16 cellular contexts compared by ENCODE assay signal in genomic region chr22:26564672-26565071, GRCh38. TPM values are rescaled to one million over a fixed set of nuclear protein-coding genes. Genes with fewer than 3 reads are reported as not detected.
DNase-seq lines count a peak whose midpoint lies in the region; ATAC-seq and TF ChIP-seq lines count a peak whose summit lies in the region.
"Had no signal": no experiment of that assay in that cellular context is flagged by ENCODE, and none has a peak within 500 bp of the region (broad histone marks: within the 10 kb centered on the region; RNA-seq: fewer than 3 reads in every experiment).

No MANE protein-coding gene starts in this region.

- H3K9me3 ChIP-seq in HEK293 (ENCODE audit: control insufficient read depth, insufficient read depth, low read depth, low read length) = no peaks in the 10 kb centered on the region
- no peaks in the 10 kb centered on the region for H3K9me3 ChIP-seq in OCI-LY1 (ENCODE audit: low read length)
- no peaks in the 10 kb centered on the region for H3K9me3 ChIP-seq in endodermal cell (ENCODE audit: control insufficient read depth, low read length)
- H3K9me3 ChIP-seq in psoas muscle = no peaks in the 10 kb centered on the region
- H3K9me3 ChIP-seq in sigmoid colon = no peaks in the 10 kb centered on the region
- H3K9me3 ChIP-seq in vagina = no peaks in the 10 kb centered on the region
- H3K9me3 ChIP-seq: MG63 had no signal

- peaks cover 48% of the 10 kb centered on the region for H3K4me1 Mint-ChIP-seq in endodermal cell

- no peaks in the 10 kb centered on the region for H3K27me3 ChIP-seq in OCI-LY1 (ENCODE audit: insufficient read depth, low read length)
- no peaks in the 10 kb centered on the region for H3K27me3 ChIP-seq in endodermal cell (ENCODE audit: control insufficient read depth, insufficient read depth, low read length, poor library complexity, severe bottlenecking)
- no peaks in the 10 kb centered on the region for H3K27me3 ChIP-seq in psoas muscle (ENCODE audit: insufficient read depth in 3 of 3, low read length in 2 of 3)
- no peaks in the 10 kb centered on the region for H3K27me3 ChIP-seq in sigmoid colon
- no peaks in the 10 kb centered on the region for H3K27me3 ChIP-seq in vagina
- H3K27me3 ChIP-seq: MG63 had no signal

- H2AFZ ChIP-seq in OCI-LY1 (ENCODE audit: low read length) = no peak overlapping the region

- no peaks in the 10 kb centered on the region for H3F3A ChIP-seq in OCI-LY1 (ENCODE audit: insufficient read depth, low read length)

- H3K36me3 Mint-ChIP-seq in endodermal cell (ENCODE audit: low read depth) = peaks cover 8% of the 10 kb centered on the region

- CTCF ChIA-PET in HEK293 (lab: Yijun Ruan, JAX) = interaction anchor here (0.6 to 1.2 kb wide), 2 partner anchors 14 to 98 kb away, joined by 3 to 5 read pairs; no protein-coding TSS in a partner anchor

- no peak for ATAC-seq in psoas muscle
- no peak for ATAC-seq in HG02678 (IDR thresholded peaks at IDR 0.05; ENCODE audit: unreplicated experiment)

- no peaks in the 10 kb centered on the region for H3K4me1 ChIP-seq in HEK293 (ENCODE audit: control insufficient read depth, insufficient read depth, low read length)
- peaks cover 57% of the 10 kb centered on the region for H3K4me1 ChIP-seq in OCI-LY1 (ENCODE audit: insufficient read depth, low read length, severe bottlenecking)
- peaks cover 5% of the 10 kb centered on the region for H3K4me1 ChIP-seq in endodermal cell (ENCODE audit: control insufficient read depth, insufficient read depth, low read length)
- H3K4me1 ChIP-seq in psoas muscle = peaks cover 33% of the 10 kb centered on the region
- H3K4me1 ChIP-seq in sigmoid colon = no peaks in the 10 kb centered on the region
- peaks cover 33% of the 10 kb centered on the region for H3K4me1 ChIP-seq in vagina

- H3K27me3 Mint-ChIP-seq in endodermal cell (ENCODE audit: insufficient read depth) = no peaks in the 10 kb centered on the region
- H3K27me3 Mint-ChIP-seq: CD4-positive, alpha-beta memory T cell had no signal

- H3K4me2 ChIP-seq in OCI-LY1 (ENCODE audit: low read length) = peak overlapping the region; percentile 3; the same call in 1 of the 2 replicates

- TF ChIP-seq CTCF in HEK293 (tag by site-specific recombination; IDR thresholded peaks at IDR 0.05) (no peak), OCI-LY1 (IDR thresholded peaks at IDR 0.05; ENCODE audit: low read length) (no peak), endodermal cell (conservative IDR thresholded peaks at IDR 0.05) (no peak), psoas muscle (IDR thresholded peaks at IDR 0.05) (no peak), sigmoid colon (IDR thresholded peaks at IDR 0.05) (no peak), vagina (IDR thresholded peaks at IDR 0.05) (no peak)

- TF ChIP-seq POLR2A in sigmoid colon (IDR thresholded peaks at IDR 0.05) (no peak), vagina (IDR thresholded peaks at IDR 0.05) (no peak)

- H3K36me3 ChIP-seq in HEK293 (ENCODE audit: control insufficient read depth in 2 of 2, insufficient read depth in 1 of 2, low read length in 2 of 2) (peaks cover 0 to 6% of the 10 kb centered on the region in 2 experiments; a peak in 1 of 3 replicates), OCI-LY1 (ENCODE audit: insufficient read depth, low read length) (peaks cover 11% of the 10 kb centered on the region; the same call in 1 of the 2 replicates), endodermal cell (ENCODE audit: control insufficient read depth, insufficient read depth, low read length) (peaks cover 5% of the 10 kb centered on the region), psoas muscle (ENCODE audit: insufficient read depth in 1 of 2, low read depth in 1 of 2) (peaks cover 0 to 12% of the 10 kb centered on the region in 2 donors), sigmoid colon (no peaks in the 10 kb centered on the region), vagina (no peaks in the 10 kb centered on the region)
- H3K36me3 ChIP-seq: MG63 had no signal

- no peaks in the 10 kb centered on the region for H4K20me1 ChIP-seq in OCI-LY1 (ENCODE audit: insufficient read depth, low read length)

- WGBS in endodermal cell (ENCODE audit: insufficient coverage in 1 of 2, insufficient read length in 1 of 2), 2 experiments = 91 to 95% methylated on average over 3 of the region's 3 CpGs
- 91 to 94% (median 94%) methylated on average over 3 of the region's 3 CpGs for WGBS in psoas muscle, 3 donors
- 96 to 97% methylated on average over 3 of the region's 3 CpGs for WGBS in sigmoid colon, 2 donors

- no peaks in the 10 kb centered on the region for H3K9me3 Mint-ChIP-seq in endodermal cell
- H3K9me3 Mint-ChIP-seq: CD4-positive, alpha-beta memory T cell had no signal

- H3K9ac ChIP-seq in OCI-LY1 (ENCODE audit: low read length) = no peak overlapping the region
- H3K9ac ChIP-seq in endodermal cell (ENCODE audit: extremely low read depth, low read length, poor library complexity, severe bottlenecking) = no peak overlapping the region

- TF ChIP-seq EP300 in sigmoid colon (IDR thresholded peaks at IDR 0.05) = no peak

- H3K4me3 Mint-ChIP-seq in endodermal cell = no peak overlapping the region
- H3K4me3 Mint-ChIP-seq: CD4-positive, alpha-beta memory T cell had no signal

- DNase-seq in endodermal cell (no peak), psoas muscle (peak in 1 of 2 donors; percentile 1), sigmoid colon (no peak), vagina (ENCODE audit: extremely low spot score in 2 of 2) (no peak), CD1c-positive myeloid dendritic cell (ENCODE audit: extremely low spot score) (no peak)
- DNase-seq: Calu3; CD4-positive, alpha-beta memory T cell; MG63; NCI-H1092 treated with DMSO at 0.1 percent for 48 hours; NCI-H2081 treated with DMSO at 0.1 percent for 48 hours; NCI-H2227 treated with DMSO at 0.1 percent for 48 hours; OCI-M1 had no signal

- no peaks in the 10 kb centered on the region for H3K9me2 ChIP-seq in OCI-LY1 (ENCODE audit: low read depth, low read length)

- POLR2A ChIA-PET in HEK293 (lab: Yijun Ruan, JAX) = interaction anchor here (0.6 kb wide), 1 partner anchor 12 kb away, joined by 5 read pairs; no protein-coding TSS in a partner anchor

- no peak overlapping the region for H3K27ac ChIP-seq in HEK293 (ENCODE audit: extremely low read depth, low read depth, low read length)
- H3K27ac ChIP-seq in OCI-LY1 (ENCODE audit: low read depth, low read length, poor library complexity, severe bottlenecking) = peak overlapping the region; percentile 64
- no peak overlapping the region for H3K27ac ChIP-seq in endodermal cell (ENCODE audit: low read depth, low read length)
- H3K27ac ChIP-seq in psoas muscle = peak overlapping the region; percentile 88
- no peak overlapping the region for H3K27ac ChIP-seq in sigmoid colon
- H3K27ac ChIP-seq in vagina = no peak overlapping the region

- H3K79me2 ChIP-seq in OCI-LY1 (ENCODE audit: insufficient read depth, low read length) = peaks cover 43% of the 10 kb centered on the region

- intact Hi-C loops in psoas muscle (cut with DNase I) = loop anchor here in 1 of 2 donors (5.0 kb wide), 1 partner anchor 37 kb away; no protein-coding TSS in a partner anchor
- intact Hi-C loops in sigmoid colon (cut with DNase I) = no loop called here
- intact Hi-C loops in vagina (cut with DNase I) = no loop called here

- peak overlapping the region; percentile 45 for H3K27ac Mint-ChIP-seq in endodermal cell

- H3K4me3 ChIP-seq in HEK293 (ENCODE audit: low read depth, low read length) = no peak overlapping the region
- no peak overlapping the region for H3K4me3 ChIP-seq in OCI-LY1 (ENCODE audit: low read depth, low read length, poor library complexity, severe bottlenecking)
- no peak overlapping the region for H3K4me3 ChIP-seq in endodermal cell (ENCODE audit: low read length)
- H3K4me3 ChIP-seq in psoas muscle = no peak overlapping the region
- H3K4me3 ChIP-seq in sigmoid colon = no peak overlapping the region
- no peak overlapping the region for H3K4me3 ChIP-seq in vagina
- H3K4me3 ChIP-seq: MG63 had no signal

TF ChIP-seq in HEK293, 187 proteins besides CTCF, POLR2A, EP300 and RAD21 (continues in another document):
- TF ChIP-seq ZNF561 (tag by site-specific recombination; IDR thresholded peaks at IDR 0.05; ENCODE audit: borderline replicate concordance) (no peak), ZNF132 (tag by site-specific recombination; IDR thresholded peaks at IDR 0.05; ENCODE audit: borderline replicate concordance) (no peak), ZNF155 (tag by site-specific recombination; IDR thresholded peaks at IDR 0.05) (no peak)

RNA-seq across cellular contexts. Expression of gene TPST2, which starts 25.3 kb away (rescaled TPM):
- total RNA-seq in endodermal cell (10 to 100 TPM; 38.9 to 53.2 TPM), psoas muscle (10 to 100 TPM; 22.1 to 41.3 (median 28.5) TPM), sigmoid colon (10 to 100 TPM; 15.9 to 24.3 (median 17.2) TPM), vagina (96.3 TPM)
- 22.0 TPM for polyA plus RNA-seq in endodermal cell (2013, experiment 1 of 2)
- 19.7 TPM for polyA plus RNA-seq in endodermal cell (2013, experiment 2 of 2)
- polyA plus RNA-seq in psoas muscle (10 to 100 TPM; 30.5 to 76.4 (median 46.9) TPM), sigmoid colon (10 to 100 TPM in 1 of 3 donors, 1 to 10 TPM in 2; 5.1 to 13.8 (median 5.4) TPM)

RNA-seq across cellular contexts. Expression of gene TFIP11, which starts 52.4 kb away (rescaled TPM):
- total RNA-seq in endodermal cell = 10 to 100 TPM; 28.4 to 28.9 TPM
- 21.4 TPM for polyA plus RNA-seq in endodermal cell (2013, experiment 1 of 2)
- polyA plus RNA-seq in endodermal cell (2013, experiment 2 of 2) = 23.5 TPM
- total RNA-seq in psoas muscle = 10 to 100 TPM; 29.1 to 48.6 (median 33.5) TPM
- polyA plus RNA-seq in psoas muscle = 10 to 100 TPM; 28.8 to 56.1 (median 37.8) TPM
- total RNA-seq in sigmoid colon = 10 to 100 TPM; 14.0 to 19.1 (median 15.8) TPM
- polyA plus RNA-seq in sigmoid colon = 10 to 100 TPM in 2 of 3 donors, 1 to 10 TPM in 1; 8.4 to 18.2 (median 10.2) TPM
- 23.1 TPM for total RNA-seq in vagina

RNA-seq across cellular contexts. Expression of gene CRYBB1, which starts 53.2 kb away (rescaled TPM):
- total RNA-seq in endodermal cell (1 to 10 TPM in 1 of 2 donors, under 1 TPM in 1; 0.33 to 1.7 TPM), psoas muscle (under 1 TPM in 3 of 4 donors, not detected in 1; 0.22 to 0.25 (median 0.25) TPM), sigmoid colon (1 to 10 TPM in 1 of 4 donors, under 1 TPM in 1, not detected in 2; 0.82 to 1.8 TPM), vagina (not detected)
- polyA plus RNA-seq in endodermal cell (2013, experiment 1 of 2) = 0.21 TPM
- polyA plus RNA-seq in endodermal cell (2013, experiment 2 of 2) = not detected
- polyA plus RNA-seq in psoas muscle (under 1 TPM in 2 of 3 donors, not detected in 1; 0.14 to 0.21 TPM), sigmoid colon (1 to 10 TPM in 1 of 3 donors, under 1 TPM in 1, not detected in 1; 0.47 to 3.0 TPM)
- total RNA-seq: Calu3; CD4-positive, alpha-beta memory T cell had no signal
- polyA plus RNA-seq: CD4-positive, alpha-beta memory T cell had no signal

RNA-seq across cellular contexts. Expression of gene CRYBA4, which starts 57.1 kb away (rescaled TPM):
- total RNA-seq in endodermal cell (not detected), psoas muscle (not detected), sigmoid colon (not detected), vagina (not detected)
- polyA plus RNA-seq in endodermal cell (2013, experiment 1 of 2) = 0.39 TPM
- 0.50 TPM for polyA plus RNA-seq in endodermal cell (2013, experiment 2 of 2)
- polyA plus RNA-seq in psoas muscle (not detected), sigmoid colon (not detected)
- total RNA-seq: Calu3; CD4-positive, alpha-beta memory T cell; RPMI7951 had no signal
- polyA plus RNA-seq: CD4-positive, alpha-beta memory T cell had no signal

Comparison
In these comparisons a context has a peak if more than half of its experiments do, and no peak if none do; other contexts are left out.
1. H3K27ac ChIP-seq: peak in OCI-LY1 (single experiment) and psoas muscle (single experiment); none in HEK293 (single experiment), endodermal cell (single experiment), sigmoid colon (0 of 4) and vagina (single experiment).